1 cellular context compared by ENCODE assay signal in the genomic region with DNA sequence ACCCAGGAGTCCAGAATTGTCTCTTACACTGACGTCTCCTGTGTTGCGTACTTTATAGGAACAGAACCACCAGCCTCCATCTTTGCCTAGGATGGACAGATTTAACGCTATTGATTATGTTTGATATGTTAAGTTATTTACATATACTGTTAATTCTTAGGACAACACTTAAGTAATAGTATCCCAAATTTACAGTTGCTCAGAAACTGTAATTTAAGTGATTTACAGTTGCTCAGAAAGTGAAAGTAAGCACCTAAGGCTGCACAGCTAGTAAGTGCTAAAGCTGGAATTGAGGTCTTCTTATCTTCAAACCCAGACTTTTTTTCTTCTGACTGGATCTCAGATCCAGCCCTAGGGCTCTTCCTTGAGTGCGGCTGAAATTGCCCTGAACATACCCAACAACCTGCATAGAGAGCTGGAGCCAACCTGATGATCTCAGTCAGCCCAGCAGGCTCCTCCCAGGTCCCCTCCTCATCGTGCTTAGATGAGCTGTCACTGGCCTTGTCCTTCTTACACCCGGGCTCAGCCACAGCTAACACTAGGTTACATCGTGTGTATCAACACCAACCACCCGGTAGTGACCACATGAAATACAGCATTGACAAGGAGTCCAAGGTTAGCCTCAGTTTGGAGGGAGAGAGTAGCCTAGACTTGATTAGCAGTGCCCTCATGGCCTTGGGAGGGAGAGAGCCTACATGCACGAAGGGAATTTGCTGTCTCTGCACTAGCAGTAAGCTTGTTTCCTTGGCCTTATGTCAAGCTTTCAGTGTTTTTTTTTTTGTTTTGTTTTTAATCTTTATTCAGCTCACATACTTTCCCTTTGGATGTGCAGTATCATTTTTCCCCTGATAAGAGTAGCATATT.
TF ChIP-seq lines count a peak whose summit lies in the region.

No MANE protein-coding gene starts in this region.

TF ChIP-seq in HepG2, 621 proteins besides CTCF, POLR2A, EP300 and RAD21 (continued from another document and continues in another):
- TF ChIP-seq ZNF788 (CRISPR knock-in tag; IDR thresholded peaks at IDR 0.05; ENCODE audit: borderline replicate concordance) (peak; percentile 79; the same call in 1 of the 2 replicates), HOXA5 (CRISPR knock-in tag; IDR thresholded peaks at IDR 0.05) (no peak), ZNF652 (CRISPR knock-in tag; IDR thresholded peaks at IDR 0.05; ENCODE audit: borderline replicate concordance, low read depth) (peak; percentile 66; the same call in 1 of the 2 replicates), ZNF556 (CRISPR knock-in tag; IDR thresholded peaks at IDR 0.05; ENCODE audit: borderline replicate concordance) (peak; percentile 53; the same call in 1 of the 2 replicates), RXRB (CRISPR knock-in tag; IDR thresholded peaks at IDR 0.05; ENCODE audit: borderline replicate concordance) (peak; percentile 94), PHF8 (CRISPR knock-in tag; IDR thresholded peaks at IDR 0.05) (peak; percentile 46), CBX2 (IDR thresholded peaks at IDR 0.05; ENCODE audit: low read depth, low read length) (no peak), CBX2 (CRISPR knock-in tag; IDR thresholded peaks at IDR 0.05; ENCODE audit: low read depth) (peak; percentile 68; the same call in 1 of the 2 replicates), MAFK (conservative IDR thresholded peaks at IDR 0.05 in 1 of 2, IDR thresholded peaks at IDR 0.05 in 1 of 2; ENCODE audit: low read length in 2 of 2) (peak in 1 of 2 experiments; percentile 54; a peak in 2 of 4 replicates), ZNF879 (CRISPR knock-in tag; IDR thresholded peaks at IDR 0.05) (peak; percentile 81; the same call in 1 of the 2 replicates), POGZ (CRISPR knock-in tag; IDR thresholded peaks at IDR 0.05) (peak; percentile 84), ZNF232 (CRISPR knock-in tag; IDR thresholded peaks at IDR 0.05; ENCODE audit: borderline replicate concordance) (peak; percentile 95), ZNF781 (CRISPR knock-in tag; IDR thresholded peaks at IDR 0.05; ENCODE audit: borderline replicate concordance, not compliant biosample characterization) (peak; percentile 48), JUN (CRISPR knock-in tag; IDR thresholded peaks at IDR 0.05) (peak; percentile 44; the same call in 1 of the 2 replicates), RCOR2 (CRISPR knock-in tag; IDR thresholded peaks at IDR 0.05) (peak; percentile 87), HOXA3 (CRISPR knock-in tag; IDR thresholded peaks at IDR 0.05) (peak; percentile 84), MXD4 (CRISPR knock-in tag; IDR thresholded peaks at IDR 0.05) (peak; percentile 95), ZNF790 (CRISPR knock-in tag; IDR thresholded peaks at IDR 0.05; ENCODE audit: borderline replicate concordance) (0 out of 2 replicates have a peak, but pooled peaks have one; percentile 69), GATAD2A (CRISPR knock-in tag; IDR thresholded peaks at IDR 0.05) (peak; percentile 88; the same call in 1 of the 2 replicates), ZNF264 (CRISPR knock-in tag; IDR thresholded peaks at IDR 0.05) (peak; percentile 84), ZNF431 (CRISPR knock-in tag; IDR thresholded peaks at IDR 0.05; ENCODE audit: borderline replicate concordance, low read depth) (peak; percentile 87), MEF2D (CRISPR knock-in tag; IDR thresholded peaks at IDR 0.05) (peak; percentile 90), FOSL1 (CRISPR knock-in tag; IDR thresholded peaks at IDR 0.05; ENCODE audit: borderline replicate concordance) (no peak), MED13 (CRISPR knock-in tag; IDR thresholded peaks at IDR 0.05) (0 out of 2 replicates have a peak, but pooled peaks have one; percentile 53), SP5 (CRISPR knock-in tag; IDR thresholded peaks at IDR 0.05; ENCODE audit: borderline replicate concordance, low read depth) (peak; percentile 66; the same call in 1 of the 2 replicates), ELF1 (CRISPR knock-in tag; IDR thresholded peaks at IDR 0.05) (peak; percentile 77), FOXO1 (CRISPR knock-in tag; IDR thresholded peaks at IDR 0.05) (peak; percentile 94), ZNF75D (CRISPR knock-in tag; IDR thresholded peaks at IDR 0.05; ENCODE audit: borderline replicate concordance) (no peak), ZNF782 (CRISPR knock-in tag; IDR thresholded peaks at IDR 0.05; ENCODE audit: borderline replicate concordance) (peak; percentile 82; the same call in 1 of the 2 replicates), RFXAP (CRISPR knock-in tag; IDR thresholded peaks at IDR 0.05; ENCODE audit: borderline replicate concordance) (peak; percentile 54; the same call in 1 of the 2 replicates), RXRA (CRISPR knock-in tag; IDR thresholded peaks at IDR 0.05) (peak; percentile 81; the same call in 1 of the 2 replicates), AGO2 (optimal IDR thresholded peaks at IDR 0.05; ENCODE audit: low read depth, low read length) (no peak), SMAD9 (CRISPR knock-in tag; IDR thresholded peaks at IDR 0.05) (no peak), KLF12 (CRISPR knock-in tag; IDR thresholded peaks at IDR 0.05; ENCODE audit: borderline replicate concordance) (no peak), SPEN (CRISPR knock-in tag; IDR thresholded peaks at IDR 0.05; ENCODE audit: low read depth) (peak; percentile 50; the same call in 1 of the 2 replicates), ZNF616 (CRISPR knock-in tag; IDR thresholded peaks at IDR 0.05; ENCODE audit: low read depth) (peak; percentile 74), MAFF (IDR thresholded peaks at IDR 0.05; ENCODE audit: low read depth, low read length) (peak; percentile 45; the same call in 1 of the 2 replicates), ZNF720 (CRISPR knock-in tag; IDR thresholded peaks at IDR 0.05) (no peak), XRCC5 (optimal IDR thresholded peaks at IDR 0.05; ENCODE audit: low read length) (peak; percentile 91)
- TF ChIP-seq, protein P1, sequence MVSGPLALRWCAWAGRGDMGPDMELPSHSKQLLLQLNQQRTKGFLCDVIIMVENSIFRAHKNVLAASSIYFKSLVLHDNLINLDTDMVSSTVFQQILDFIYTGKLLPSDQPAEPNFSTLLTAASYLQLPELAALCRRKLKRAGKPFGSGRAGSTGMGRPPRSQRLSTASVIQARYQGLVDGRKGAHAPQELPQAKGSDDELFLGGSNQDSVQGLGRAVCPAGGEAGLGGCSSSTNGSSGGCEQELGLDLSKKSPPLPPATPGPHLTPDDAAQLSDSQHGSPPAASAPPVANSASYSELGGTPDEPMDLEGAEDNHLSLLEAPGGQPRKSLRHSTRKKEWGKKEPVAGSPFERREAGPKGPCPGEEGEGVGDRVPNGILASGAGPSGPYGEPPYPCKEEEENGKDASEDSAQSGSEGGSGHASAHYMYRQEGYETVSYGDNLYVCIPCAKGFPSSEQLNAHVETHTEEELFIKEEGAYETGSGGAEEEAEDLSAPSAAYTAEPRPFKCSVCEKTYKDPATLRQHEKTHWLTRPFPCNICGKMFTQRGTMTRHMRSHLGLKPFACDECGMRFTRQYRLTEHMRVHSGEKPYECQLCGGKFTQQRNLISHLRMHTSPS (CRISPR knock-in tag; IDR thresholded peaks at IDR 0.05; ENCODE audit: low read depth): peak; percentile 83
- TF ChIP-seq, protein P2, sequence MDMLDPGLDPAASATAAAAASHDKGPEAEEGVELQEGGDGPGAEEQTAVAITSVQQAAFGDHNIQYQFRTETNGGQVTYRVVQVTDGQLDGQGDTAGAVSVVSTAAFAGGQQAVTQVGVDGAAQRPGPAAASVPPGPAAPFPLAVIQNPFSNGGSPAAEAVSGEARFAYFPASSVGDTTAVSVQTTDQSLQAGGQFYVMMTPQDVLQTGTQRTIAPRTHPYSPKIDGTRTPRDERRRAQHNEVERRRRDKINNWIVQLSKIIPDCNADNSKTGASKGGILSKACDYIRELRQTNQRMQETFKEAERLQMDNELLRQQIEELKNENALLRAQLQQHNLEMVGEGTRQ (IDR thresholded peaks at IDR 0.05; ENCODE audit: low read depth, low read length): 0 out of 2 replicates have a peak, but pooled peaks have one; percentile 2
- TF ChIP-seq, protein P2 (CRISPR knock-in tag; IDR thresholded peaks at IDR 0.05; ENCODE audit: borderline replicate concordance): no peak
- TF ChIP-seq, protein P3, sequence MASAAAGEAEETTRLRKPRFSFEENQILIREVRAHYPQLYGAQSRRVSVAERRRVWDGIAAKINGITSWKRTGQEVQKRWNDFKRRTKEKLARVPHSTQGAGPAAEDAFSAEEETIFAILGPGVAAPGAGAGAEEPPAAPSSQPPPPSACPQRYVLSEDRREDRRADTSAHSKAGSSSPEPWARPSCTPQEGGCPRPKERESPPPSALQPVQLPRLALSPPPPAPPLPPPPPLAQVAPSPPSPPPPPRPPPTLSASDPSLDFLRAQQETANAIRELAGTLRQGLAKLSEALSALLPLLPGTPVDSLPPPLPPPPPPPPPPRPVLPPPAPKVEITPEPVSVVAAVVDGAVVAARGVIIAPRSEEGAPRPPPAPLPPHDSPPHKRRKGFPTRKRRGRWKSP (CRISPR knock-in tag; IDR thresholded peaks at IDR 0.05): no peak
- TF ChIP-seq, protein P4, sequence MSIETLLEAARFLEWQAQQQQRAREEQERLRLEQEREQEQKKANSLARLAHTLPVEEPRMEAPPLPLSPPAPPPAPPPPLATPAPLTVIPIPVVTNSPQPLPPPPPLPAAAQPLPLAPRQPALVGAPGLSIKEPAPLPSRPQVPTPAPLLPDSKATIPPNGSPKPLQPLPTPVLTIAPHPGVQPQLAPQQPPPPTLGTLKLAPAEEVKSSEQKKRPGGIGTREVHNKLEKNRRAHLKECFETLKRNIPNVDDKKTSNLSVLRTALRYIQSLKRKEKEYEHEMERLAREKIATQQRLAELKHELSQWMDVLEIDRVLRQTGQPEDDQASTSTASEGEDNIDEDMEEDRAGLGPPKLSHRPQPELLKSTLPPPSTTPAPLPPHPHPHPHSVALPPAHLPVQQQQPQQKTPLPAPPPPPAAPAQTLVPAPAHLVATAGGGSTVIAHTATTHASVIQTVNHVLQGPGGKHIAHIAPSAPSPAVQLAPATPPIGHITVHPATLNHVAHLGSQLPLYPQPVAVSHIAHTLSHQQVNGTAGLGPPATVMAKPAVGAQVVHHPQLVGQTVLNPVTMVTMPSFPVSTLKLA (IDR thresholded peaks at IDR 0.05): 0 out of 2 replicates have a peak, but pooled peaks have one; percentile 53
- TF ChIP-seq, protein P5, sequence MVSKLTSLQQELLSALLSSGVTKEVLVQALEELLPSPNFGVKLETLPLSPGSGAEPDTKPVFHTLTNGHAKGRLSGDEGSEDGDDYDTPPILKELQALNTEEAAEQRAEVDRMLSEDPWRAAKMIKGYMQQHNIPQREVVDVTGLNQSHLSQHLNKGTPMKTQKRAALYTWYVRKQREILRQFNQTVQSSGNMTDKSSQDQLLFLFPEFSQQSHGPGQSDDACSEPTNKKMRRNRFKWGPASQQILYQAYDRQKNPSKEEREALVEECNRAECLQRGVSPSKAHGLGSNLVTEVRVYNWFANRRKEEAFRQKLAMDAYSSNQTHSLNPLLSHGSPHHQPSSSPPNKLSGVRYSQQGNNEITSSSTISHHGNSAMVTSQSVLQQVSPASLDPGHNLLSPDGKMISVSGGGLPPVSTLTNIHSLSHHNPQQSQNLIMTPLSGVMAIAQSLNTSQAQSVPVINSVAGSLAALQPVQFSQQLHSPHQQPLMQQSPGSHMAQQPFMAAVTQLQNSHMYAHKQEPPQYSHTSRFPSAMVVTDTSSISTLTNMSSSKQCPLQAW (CRISPR knock-in tag; IDR thresholded peaks at IDR 0.05): peak; percentile 55
- TF ChIP-seq, protein P6, sequence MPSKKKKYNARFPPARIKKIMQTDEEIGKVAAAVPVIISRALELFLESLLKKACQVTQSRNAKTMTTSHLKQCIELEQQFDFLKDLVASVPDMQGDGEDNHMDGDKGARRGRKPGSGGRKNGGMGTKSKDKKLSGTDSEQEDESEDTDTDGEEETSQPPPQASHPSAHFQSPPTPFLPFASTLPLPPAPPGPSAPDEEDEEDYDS (CRISPR knock-in tag; IDR thresholded peaks at IDR 0.05): peak; percentile 57; the same call in 1 of the 2 replicates
- TF ChIP-seq, protein P7, sequence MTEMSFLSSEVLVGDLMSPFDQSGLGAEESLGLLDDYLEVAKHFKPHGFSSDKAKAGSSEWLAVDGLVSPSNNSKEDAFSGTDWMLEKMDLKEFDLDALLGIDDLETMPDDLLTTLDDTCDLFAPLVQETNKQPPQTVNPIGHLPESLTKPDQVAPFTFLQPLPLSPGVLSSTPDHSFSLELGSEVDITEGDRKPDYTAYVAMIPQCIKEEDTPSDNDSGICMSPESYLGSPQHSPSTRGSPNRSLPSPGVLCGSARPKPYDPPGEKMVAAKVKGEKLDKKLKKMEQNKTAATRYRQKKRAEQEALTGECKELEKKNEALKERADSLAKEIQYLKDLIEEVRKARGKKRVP (CRISPR knock-in tag; IDR thresholded peaks at IDR 0.05): peak in 1 of 2 experiments; percentile 52; a peak in 1 of 4 replicates
- TF ChIP-seq, protein P8, sequence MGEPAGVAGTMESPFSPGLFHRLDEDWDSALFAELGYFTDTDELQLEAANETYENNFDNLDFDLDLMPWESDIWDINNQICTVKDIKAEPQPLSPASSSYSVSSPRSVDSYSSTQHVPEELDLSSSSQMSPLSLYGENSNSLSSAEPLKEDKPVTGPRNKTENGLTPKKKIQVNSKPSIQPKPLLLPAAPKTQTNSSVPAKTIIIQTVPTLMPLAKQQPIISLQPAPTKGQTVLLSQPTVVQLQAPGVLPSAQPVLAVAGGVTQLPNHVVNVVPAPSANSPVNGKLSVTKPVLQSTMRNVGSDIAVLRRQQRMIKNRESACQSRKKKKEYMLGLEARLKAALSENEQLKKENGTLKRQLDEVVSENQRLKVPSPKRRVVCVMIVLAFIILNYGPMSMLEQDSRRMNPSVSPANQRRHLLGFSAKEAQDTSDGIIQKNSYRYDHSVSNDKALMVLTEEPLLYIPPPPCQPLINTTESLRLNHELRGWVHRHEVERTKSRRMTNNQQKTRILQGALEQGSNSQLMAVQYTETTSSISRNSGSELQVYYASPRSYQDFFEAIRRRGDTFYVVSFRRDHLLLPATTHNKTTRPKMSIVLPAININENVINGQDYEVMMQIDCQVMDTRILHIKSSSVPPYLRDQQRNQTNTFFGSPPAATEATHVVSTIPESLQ (CRISPR knock-in tag; conservative IDR thresholded peaks at IDR 0.05): no peak; the same call in 1 of the 2 replicates
- TF ChIP-seq, protein P9, sequence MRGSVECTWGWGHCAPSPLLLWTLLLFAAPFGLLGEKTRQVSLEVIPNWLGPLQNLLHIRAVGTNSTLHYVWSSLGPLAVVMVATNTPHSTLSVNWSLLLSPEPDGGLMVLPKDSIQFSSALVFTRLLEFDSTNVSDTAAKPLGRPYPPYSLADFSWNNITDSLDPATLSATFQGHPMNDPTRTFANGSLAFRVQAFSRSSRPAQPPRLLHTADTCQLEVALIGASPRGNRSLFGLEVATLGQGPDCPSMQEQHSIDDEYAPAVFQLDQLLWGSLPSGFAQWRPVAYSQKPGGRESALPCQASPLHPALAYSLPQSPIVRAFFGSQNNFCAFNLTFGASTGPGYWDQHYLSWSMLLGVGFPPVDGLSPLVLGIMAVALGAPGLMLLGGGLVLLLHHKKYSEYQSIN (CRISPR knock-in tag; IDR thresholded peaks at IDR 0.05; ENCODE audit: borderline replicate concordance): no peak
